Comparison of ENCODE assay signal across 7 cellular contexts in genomic region chr4:104064650-104065577, GRCh38.
A peak's percentile ranks its signal among the peaks of the same experiment; 100 is the strongest.
DNase-seq lines count a peak whose midpoint lies in the region; ATAC-seq, FAIRE-seq and TF ChIP-seq lines count a peak whose summit lies in the region.

No MANE protein-coding gene starts in this region.

- H3K9ac ChIP-seq in endothelial cell of umbilical vein (replicated peaks; ENCODE audit: extremely low read depth, insufficient read depth, low read length): no peak overlapping the region
- H3K9ac ChIP-seq in neural cell (ENCODE audit: low read length): peak overlapping the region; percentile 44

- peak; percentile 87 for TF ChIP-seq RAD21 in neural cell (conservative IDR thresholded peaks at IDR 0.05)

- H4K20me1 ChIP-seq in endothelial cell of umbilical vein (replicated peaks; ENCODE audit: control insufficient read depth, extremely low read depth, insufficient read depth, low read length) (no peaks in the 10 kb centered on the region), neural cell (ENCODE audit: insufficient read depth) (no peaks in the 10 kb centered on the region)

- TF ChIP-seq CTCF in endothelial cell of umbilical vein (IDR thresholded peaks at IDR 0.05; ENCODE audit: extremely low read depth in 1 of 2, insufficient read depth in 1 of 2, low read depth in 1 of 2, low read length in 2 of 2) (peak in 1 of 2 donors; percentile 22), neural cell (IDR thresholded peaks at IDR 0.05; ENCODE audit: poor library complexity, severe bottlenecking) (peak; percentile 83)

- CTCF ChIA-PET in endothelial cell of umbilical vein (lab: Charles Lee): no interaction called here

- H3K36me3 ChIP-seq in endothelial cell of umbilical vein (ENCODE audit: control insufficient read depth in 2 of 2, extremely low read depth in 1 of 2, insufficient read depth in 2 of 2, low read length in 2 of 2) (no peaks in the 10 kb centered on the region), neural cell (ENCODE audit: insufficient read depth, low read length) (no peaks in the 10 kb centered on the region)

- POLR2A ChIA-PET in endothelial cell of umbilical vein (lab: Charles Lee): no interaction called here

- peak; percentile 91 for ATAC-seq in GM21717 (IDR thresholded peaks at IDR 0.05; ENCODE audit: unreplicated experiment)

- no peaks in the 10 kb centered on the region for H3K4me1 ChIP-seq in endothelial cell of umbilical vein (ENCODE audit: control insufficient read depth, extremely low read depth, insufficient read depth, low read length)

- FAIRE-seq in GM12891 (lab: Jason Lieb, UNC): peak; percentile 75
- FAIRE-seq in endothelial cell of umbilical vein (lab: Jason Lieb, UNC): no peak
- FAIRE-seq in RCC 7860 (lab: Jason Lieb, UNC): no peak

- intact Hi-C loops in endothelial cell of umbilical vein (cut with micrococcal nuclease): loop anchor here (1.0 kb wide), 1 partner anchor 795 kb away; no protein-coding TSS in a partner anchor

- H3K9me2 ChIP-seq in neural cell (ENCODE audit: insufficient read depth, low read length): no peaks in the 10 kb centered on the region

- H2AFZ ChIP-seq in endothelial cell of umbilical vein (ENCODE audit: low read depth, low read length) (no peak overlapping the region), neural cell (ENCODE audit: low read depth, low read length) (peak overlapping the region; percentile 7)

- H3K4me3 ChIP-seq in endothelial cell of umbilical vein (replicated peaks in 1 of 3; ENCODE audit: insufficient read depth in 1 of 3, low read depth in 1 of 3, low read length in 3 of 3): no peak overlapping the region
- peak overlapping the region; percentile 25 for H3K4me3 ChIP-seq in neural cell (ENCODE audit: low read length)

- no peaks in the 10 kb centered on the region for H3F3A ChIP-seq in neural cell (ENCODE audit: insufficient read depth, low read length, poor library complexity, severe bottlenecking)

- BruUV-seq in endothelial cell of umbilical vein (replicated peaks; lab: Mats Ljungman, UMichigan): no TSS peak

- TF ChIP-seq EP300 in neural cell (conservative IDR thresholded peaks at IDR 0.05; ENCODE audit: poor library complexity, severe bottlenecking): no peak

- no peaks in the 10 kb centered on the region for H3K79me2 ChIP-seq in endothelial cell of umbilical vein (ENCODE audit: control insufficient read depth, insufficient read depth, low read length)
- no peaks in the 10 kb centered on the region for H3K79me2 ChIP-seq in neural cell (replicated peaks; ENCODE audit: insufficient read depth, low read length)

- dilution Hi-C loops in endothelial cell of umbilical vein (cut with MboI; ENCODE audit: extremely low pct_ligation_motif_present, low sequenced_read_pairs): no loop called here

- peak; percentile 0 for DNase-seq in GM12891 (ENCODE audit: insufficient read length, low spot score)
- peak; percentile 13 for DNase-seq in KG1 (lab: John Stamatoyannopoulos, UW)
- DNase-seq in RPMI7951 (ENCODE audit: low read depth): peak; percentile 7
- peak; percentile 4 for DNase-seq in endothelial cell of umbilical vein (ENCODE audit: low read depth, low spot score)
- DNase-seq in RCC 7860 (ENCODE audit: low spot score): no peak

- H3K27me3 ChIP-seq in endothelial cell of umbilical vein (ENCODE audit: control insufficient read depth in 2 of 2, insufficient read depth in 2 of 2, low read length in 2 of 2) (no peaks in the 10 kb centered on the region), neural cell (ENCODE audit: insufficient read depth, low read depth, low read length) (no peaks in the 10 kb centered on the region)

- TF ChIP-seq POLR2A in GM12891 (IDR thresholded peaks at IDR 0.05; ENCODE audit: low read depth, low read length) (no peak), endothelial cell of umbilical vein (IDR thresholded peaks at IDR 0.05; ENCODE audit: low read depth, low read length) (no peak)

- H3K9me1 ChIP-seq in endothelial cell of umbilical vein (replicated peaks; ENCODE audit: control insufficient read depth, extremely low read depth, insufficient read depth, low read length): no peaks in the 10 kb centered on the region

- H3K4me2 ChIP-seq in endothelial cell of umbilical vein (ENCODE audit: insufficient read depth, low read length) (no peak overlapping the region), neural cell (ENCODE audit: low read length) (peak overlapping the region; percentile 37)

- H3K27ac ChIP-seq in endothelial cell of umbilical vein (ENCODE audit: insufficient read depth, low read depth, low read length): no peak overlapping the region
- H3K27ac ChIP-seq in neural cell (ENCODE audit: low read length): peak overlapping the region; percentile 74

- H3K9me3 ChIP-seq in endothelial cell of umbilical vein (replicated peaks; ENCODE audit: control insufficient read depth, insufficient read depth, low read length): no peaks in the 10 kb centered on the region
- H3K9me3 ChIP-seq in neural cell (ENCODE audit: low read length): no peaks in the 10 kb centered on the region

TF ChIP-seq in GM12891, 5 proteins besides CTCF, POLR2A, EP300 and RAD21:
- no peak for TF ChIP-seq TAF1 (IDR thresholded peaks at IDR 0.05; ENCODE audit: low read depth, low read length)
- TF ChIP-seq POU2F2 (IDR thresholded peaks at IDR 0.05; ENCODE audit: low read depth, low read length): no peak
- no peak for TF ChIP-seq SPI1 (IDR thresholded peaks at IDR 0.05; ENCODE audit: low read depth, low read length)
- TF ChIP-seq POLR2AphosphoS5 (IDR thresholded peaks at IDR 0.05; ENCODE audit: low read depth, low read length): no peak
- no peak for TF ChIP-seq PAX5 (IDR thresholded peaks at IDR 0.05; ENCODE audit: insufficient read depth, low read length, severe bottlenecking)
TF ChIP-seq in GM12891: peak in this region for 0.

TF ChIP-seq in endothelial cell of umbilical vein, 7 proteins besides CTCF, POLR2A, EP300 and RAD21:
- TF ChIP-seq GATA2 (IDR thresholded peaks at IDR 0.05; ENCODE audit: insufficient read depth, insufficient read length, low read depth, low read length): no peak
- TF ChIP-seq FOS (IDR thresholded peaks at IDR 0.05; ENCODE audit: borderline replicate concordance, insufficient read depth, low read length): no peak
- TF ChIP-seq MYC (IDR thresholded peaks at IDR 0.05; ENCODE audit: low read depth, low read length): no peak
- TF ChIP-seq JUN (IDR thresholded peaks at IDR 0.05; ENCODE audit: borderline replicate concordance, insufficient read depth, insufficient read length, low read depth): no peak
- TF ChIP-seq EZH2 (IDR thresholded peaks at IDR 0.05; ENCODE audit: borderline replicate concordance, low read depth, low read length, severe bottlenecking): no peak
- TF ChIP-seq MAX (IDR thresholded peaks at IDR 0.05; ENCODE audit: insufficient read depth, insufficient read length): no peak
- TF ChIP-seq POLR2AphosphoS5 (IDR thresholded peaks at IDR 0.05; ENCODE audit: insufficient read depth, low read depth, low read length): no peak
TF ChIP-seq in endothelial cell of umbilical vein: peak in this region for 0.

TF ChIP-seq in neural cell, 6 proteins besides CTCF, POLR2A, EP300 and RAD21:
- TF ChIP-seq SMC3 (conservative IDR thresholded peaks at IDR 0.05; ENCODE audit: poor library complexity) (peak; percentile 91), TAF1 (IDR thresholded peaks at IDR 0.05; ENCODE audit: low read depth) (no peak)
TF ChIP-seq in neural cell: peak in this region for 1.
